15 cellular contexts compared by ENCODE assay signal in genomic region chr17:47884427-47884740, GRCh38. TPM values are rescaled to one million over a fixed set of nuclear protein-coding genes. Genes with fewer than 3 reads are reported as not detected.
DNase-seq lines count a peak whose midpoint lies in the region; ATAC-seq, FAIRE-seq and TF ChIP-seq lines count a peak whose summit lies in the region.
"Had no signal": no experiment of that assay in that cellular context is flagged by ENCODE, and none has a peak within 500 bp of the region (broad histone marks: within the 10 kb centered on the region; RNA-seq: fewer than 3 reads in every experiment).

No MANE protein-coding gene starts in this region.

- no peak overlapping the region for H2AFZ ChIP-seq in smooth muscle cell (ENCODE audit: low read depth)
- H2AFZ ChIP-seq: GM23248 had no signal

- H3K4me3 Mint-ChIP-seq in naive thymus-derived CD4-positive, alpha-beta T cell = peak overlapping the region in 6 of 10 donors; percentile 42 to 70 (median 66)
- H3K4me3 Mint-ChIP-seq: B cell had no signal

- DNase-seq in colonic mucosa (no peak), smooth muscle cell (lab: John Stamatoyannopoulos, UW; ENCODE audit: unreplicated experiment) (no peak), NCI-H2081 (lab: John Stamatoyannopoulos, UW) (no peak), NCI-H446 (lab: John Stamatoyannopoulos, UW) (no peak), D721Med (ENCODE audit: insufficient read length, low spot score) (no peak)
- DNase-seq in naive thymus-derived CD4-positive, alpha-beta T cell = no peak
- DNase-seq: GM23248, MM.1S, NCI-H187, NCI-H2171, NCI-H82 had no signal

- H3K27me3 Mint-ChIP-seq in naive thymus-derived CD4-positive, alpha-beta T cell = peaks cover 0 to 5% (median 0%) of the 10 kb centered on the region in 5 donors

- intact Hi-C loops in colonic mucosa (cut with DNase I) = no loop called here
- intact Hi-C loops in naive thymus-derived CD4-positive, alpha-beta T cell (cut with micrococcal nuclease) = no loop called here

- FAIRE-seq in D721Med (lab: Jason Lieb, UNC) = no peak

- no peak for ATAC-seq in naive thymus-derived CD4-positive, alpha-beta T cell

- H3K4me1 ChIP-seq in HEK293 (ENCODE audit: control insufficient read depth, insufficient read depth, low read length) (peaks cover 8% of the 10 kb centered on the region), colonic mucosa (peaks cover 13% of the 10 kb centered on the region), smooth muscle cell (ENCODE audit: low read depth) (peaks cover 4% of the 10 kb centered on the region)
- H3K4me1 ChIP-seq in naive thymus-derived CD4-positive, alpha-beta T cell (ENCODE audit: control insufficient read depth in 2 of 2, insufficient read depth in 2 of 2, low read length in 2 of 2) = peaks cover 0 to 31% of the 10 kb centered on the region in 2 donors

- peak overlapping the region in 2 of 9 donors; percentile 12 to 64 for H3K27ac Mint-ChIP-seq in naive thymus-derived CD4-positive, alpha-beta T cell
- H3K27ac Mint-ChIP-seq: B cell had no signal

- H3K9ac ChIP-seq in colonic mucosa (ENCODE audit: low read depth in 2 of 2, low read length in 2 of 2) (peak overlapping the region in 1 of 2 donors; percentile 60), smooth muscle cell (ENCODE audit: low read depth) (no peak overlapping the region)
- H3K9ac ChIP-seq: GM23248, KMS-11 had no signal

- no peaks in the 10 kb centered on the region for H3K9me3 ChIP-seq in HEK293 (ENCODE audit: control insufficient read depth, insufficient read depth, low read depth, low read length)
- no peaks in the 10 kb centered on the region for H3K9me3 ChIP-seq in colonic mucosa
- H3K9me3 ChIP-seq in naive thymus-derived CD4-positive, alpha-beta T cell (ENCODE audit: control insufficient read depth in 2 of 3, low read length in 3 of 3) = no peaks in the 10 kb centered on the region
- no peaks in the 10 kb centered on the region for H3K9me3 ChIP-seq in smooth muscle cell (replicated peaks; ENCODE audit: low read depth)

- peaks cover 17 to 38% (median 33%) of the 10 kb centered on the region in 7 donors for H3K4me1 Mint-ChIP-seq in naive thymus-derived CD4-positive, alpha-beta T cell
- H3K4me1 Mint-ChIP-seq: B cell had no signal

- WGBS in smooth muscle cell (ENCODE audit: low lambda C conversion rate) = 20% methylated on average over 5 of the region's 5 CpGs

- TF ChIP-seq CTCF in HEK293 (tag by site-specific recombination; IDR thresholded peaks at IDR 0.05) = no peak
- TF ChIP-seq CTCF in colonic mucosa (IDR thresholded peaks at IDR 0.05) = no peak
- no peak for TF ChIP-seq CTCF in smooth muscle cell (IDR thresholded peaks at IDR 0.05; ENCODE audit: borderline replicate concordance, insufficient read depth, poor library complexity, severe bottlenecking)
- no peak for TF ChIP-seq CTCF in D721Med (IDR thresholded peaks at IDR 0.05; ENCODE audit: insufficient read depth, missing control alignments)

- no peak overlapping the region for H3K4me3 ChIP-seq in HEK293 (ENCODE audit: low read depth, low read length)
- H3K4me3 ChIP-seq in colonic mucosa = no peak overlapping the region
- no peak overlapping the region for H3K4me3 ChIP-seq in naive thymus-derived CD4-positive, alpha-beta T cell (ENCODE audit: low read length)
- H3K4me3 ChIP-seq in smooth muscle cell = no peak overlapping the region
- H3K4me3 ChIP-seq: GM23248 had no signal

- H3K27me3 ChIP-seq in colonic mucosa = no peaks in the 10 kb centered on the region
- no peaks in the 10 kb centered on the region for H3K27me3 ChIP-seq in naive thymus-derived CD4-positive, alpha-beta T cell (ENCODE audit: control insufficient read depth in 2 of 2, insufficient read depth in 2 of 2, low read length in 2 of 2)
- H3K27me3 ChIP-seq in smooth muscle cell (ENCODE audit: low read depth) = no peaks in the 10 kb centered on the region

- H3F3A ChIP-seq in smooth muscle cell (ENCODE audit: low read depth) = peaks cover 14% of the 10 kb centered on the region

- H3K4me2 ChIP-seq in smooth muscle cell = peak overlapping the region; percentile 75
- H3K4me2 ChIP-seq: KMS-11 had no signal

- POLR2A ChIA-PET in HEK293 (lab: Yijun Ruan, JAX) = interaction anchor here (0.9 to 2.3 kb wide), 5 partner anchors 11 to 53 kb away, joined by 4 to 7 read pairs (median 5); partner anchors contain the start of genes LRRC46, MRPL10, SCRN2 and SP2
- POLR2A ChIA-PET in naive thymus-derived CD4-positive, alpha-beta T cell (lab: Charles Lee) = interaction anchor here (1.0 to 1.2 kb wide), 2 partner anchors 11 to 53 kb away, joined by 7 read pairs; partner anchors contain the start of genes LRRC46 and MRPL10

- no peaks in the 10 kb centered on the region for H3K79me2 ChIP-seq in smooth muscle cell (ENCODE audit: low read depth)

- H3K27ac ChIP-seq in HEK293 (ENCODE audit: extremely low read depth, low read depth, low read length) (no peak overlapping the region), colonic mucosa (peak overlapping the region; percentile 78), smooth muscle cell (ENCODE audit: low read depth) (no peak overlapping the region)
- H3K27ac ChIP-seq in naive thymus-derived CD4-positive, alpha-beta T cell (ENCODE audit: low read depth, low read length) = no peak overlapping the region
- H3K27ac ChIP-seq: GM23248, KMS-11 had no signal

- no peaks in the 10 kb centered on the region for H3K36me3 Mint-ChIP-seq in naive thymus-derived CD4-positive, alpha-beta T cell
- H3K36me3 Mint-ChIP-seq: CD8-positive, alpha-beta memory T cell had no signal

- CTCF ChIA-PET in HEK293 (lab: Yijun Ruan, JAX) = interaction anchor here (0.9 to 18.5 kb wide), 5 partner anchors 26 to 134 kb away, joined by 3 to 837 read pairs (median 3); partner anchors contain the start of genes SCRN2 and SP6
- CTCF ChIA-PET in naive thymus-derived CD4-positive, alpha-beta T cell (lab: Charles Lee) = interaction anchor here (14.4 kb wide), 1 partner anchor 41 kb away, joined by 290 read pairs; the partner anchor contains the start of gene SCRN2

- H3K9me3 Mint-ChIP-seq in naive thymus-derived CD4-positive, alpha-beta T cell = no peaks in the 10 kb centered on the region
- H3K9me3 Mint-ChIP-seq: CD8-positive, alpha-beta memory T cell had no signal

- H3K36me3 ChIP-seq in HEK293 (ENCODE audit: control insufficient read depth in 2 of 2, insufficient read depth in 1 of 2, low read length in 2 of 2) (no peaks in the 10 kb centered on the region), colonic mucosa (no peaks in the 10 kb centered on the region), smooth muscle cell (ENCODE audit: low read depth) (no peaks in the 10 kb centered on the region)
- no peaks in the 10 kb centered on the region for H3K36me3 ChIP-seq in naive thymus-derived CD4-positive, alpha-beta T cell (ENCODE audit: control insufficient read depth in 2 of 3, insufficient read depth in 3 of 3, low read length in 3 of 3)

- no peaks in the 10 kb centered on the region for H4K20me1 ChIP-seq in smooth muscle cell (ENCODE audit: low read depth)

TF ChIP-seq in HEK293, 187 proteins besides CTCF, POLR2A, EP300 and RAD21:
- TF ChIP-seq YY1 (tag by site-specific recombination; IDR thresholded peaks at IDR 0.05) (0 out of 2 replicates have a peak, but pooled peaks have one; percentile 3), PRDM1 (tag by site-specific recombination; IDR thresholded peaks at IDR 0.05) (peak; percentile 92), KLF16 (tag by site-specific recombination; IDR thresholded peaks at IDR 0.05) (no peak)

RNA-seq across cellular contexts. Expression of gene SP2, which starts 11.7 kb away (rescaled TPM):
- 10 to 100 TPM; 18.1 to 21.6 TPM for total RNA-seq in colonic mucosa
- total RNA-seq in naive thymus-derived CD4-positive, alpha-beta T cell = 10 to 100 TPM; 25.2 to 36.5 (median 30.8) TPM
- 10 to 100 TPM in 1 of 2 donors, 1 to 10 TPM in 1; 7.9 to 15.6 TPM for polyA plus RNA-seq in naive thymus-derived CD4-positive, alpha-beta T cell
- total RNA-seq in smooth muscle cell = 2.4 and 4.7 TPM in 2 replicates
- polyA plus RNA-seq in smooth muscle cell = 9.0 and 9.4 TPM in 2 replicates

RNA-seq across cellular contexts. Expression of gene SP6, which starts 33.4 kb away (rescaled TPM):
- 1 to 10 TPM; 8.7 to 8.8 TPM for total RNA-seq in colonic mucosa
- under 1 TPM in 3 of 5 experiments, not detected in 2; 0.16 to 0.29 (median 0.22) TPM for total RNA-seq in naive thymus-derived CD4-positive, alpha-beta T cell
- polyA plus RNA-seq in naive thymus-derived CD4-positive, alpha-beta T cell = under 1 TPM in 1 of 2 donors, not detected in 1; 0.05 TPM
- total RNA-seq in smooth muscle cell = 9.3 and 9.8 TPM in 2 replicates
- polyA plus RNA-seq in smooth muscle cell = 10.7 and 13.1 TPM in 2 replicates
- total RNA-seq: B cell, GM23248 had no signal
- polyA plus RNA-seq: GM23248 had no signal

RNA-seq across cellular contexts. Expression of gene SCRN2, which starts 43.3 kb away (rescaled TPM):
- 10 to 100 TPM; 36.8 to 40.0 TPM for total RNA-seq in colonic mucosa
- total RNA-seq in naive thymus-derived CD4-positive, alpha-beta T cell = 10 to 100 TPM; 33.4 to 55.9 (median 41.4) TPM
- 10 to 100 TPM; 27.5 to 34.8 TPM for polyA plus RNA-seq in naive thymus-derived CD4-positive, alpha-beta T cell
- total RNA-seq in smooth muscle cell = 16.0 and 18.6 TPM in 2 replicates
- polyA plus RNA-seq in smooth muscle cell = 45.0 and 49.4 TPM in 2 replicates

RNA-seq across cellular contexts. Expression of gene LRRC46, which starts 52.9 kb away (rescaled TPM):
- total RNA-seq in colonic mucosa = under 1 TPM; 0.20 to 0.21 TPM
- 1 to 10 TPM in 2 of 5 experiments, under 1 TPM in 3; 0.20 to 1.7 (median 0.66) TPM for total RNA-seq in naive thymus-derived CD4-positive, alpha-beta T cell
- polyA plus RNA-seq in naive thymus-derived CD4-positive, alpha-beta T cell = 1 to 10 TPM; 1.2 to 1.8 TPM
- not detected in 2 replicates for total RNA-seq in smooth muscle cell
- polyA plus RNA-seq in smooth muscle cell = 0.26 and 1.2 TPM in 2 replicates
- total RNA-seq: GM23248 had no signal

RNA-seq across cellular contexts. Expression of gene MRPL10, which starts 53.0 kb away (rescaled TPM):
- total RNA-seq in colonic mucosa = 10 to 100 TPM; 32.2 to 50.8 TPM
- 10 to 100 TPM; 33.6 to 51.2 (median 35.7) TPM for total RNA-seq in naive thymus-derived CD4-positive, alpha-beta T cell
- polyA plus RNA-seq in naive thymus-derived CD4-positive, alpha-beta T cell = 10 to 100 TPM; 36.5 to 44.0 TPM
- total RNA-seq in smooth muscle cell = 24.0 and 30.4 TPM in 2 replicates
- 36.6 and 40.4 TPM in 2 replicates for polyA plus RNA-seq in smooth muscle cell
